17 cellular contexts compared by ENCODE assay signal in the genomic region with DNA sequence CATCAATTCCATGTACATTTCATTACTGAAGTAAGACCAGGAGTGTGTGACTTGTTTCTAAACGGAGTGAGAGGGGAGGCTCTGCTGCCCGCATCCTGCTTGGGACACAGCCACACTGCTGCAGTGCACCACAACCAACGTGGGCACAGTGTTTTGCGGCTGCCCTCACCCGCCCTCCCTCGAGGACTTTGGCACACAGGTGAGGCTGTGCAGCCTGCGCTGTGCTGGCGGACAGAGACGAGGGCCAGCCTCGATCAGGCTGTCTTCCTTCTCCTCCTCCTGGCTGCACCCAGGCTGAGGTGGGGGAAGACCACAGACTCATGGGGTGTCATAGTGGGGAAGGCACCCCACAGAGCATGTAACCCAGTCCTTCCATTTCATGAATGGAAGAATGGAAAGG. TPM values are rescaled to one million over a fixed set of nuclear protein-coding genes. Genes with fewer than 3 reads are reported as not detected.
DNase-seq lines count a peak whose midpoint lies in the region; ATAC-seq, FAIRE-seq and TF ChIP-seq lines count a peak whose summit lies in the region.
"Had no signal": no experiment of that assay in that cellular context is flagged by ENCODE, and none has a peak within 500 bp of the region (broad histone marks: within the 10 kb centered on the region; RNA-seq: fewer than 3 reads in every experiment).

No MANE protein-coding gene starts in this region.

- no peak overlapping the region for H2AFZ ChIP-seq in astrocyte (ENCODE audit: low read depth, low read length)
- peak overlapping the region; percentile 17 for H2AFZ ChIP-seq in osteoblast (ENCODE audit: low read length)
- H2AFZ ChIP-seq: PC-9 had no signal

- H3K4me1 Mint-ChIP-seq in activated T-cell treated with anti-CD3 and anti-CD28 coated beads, Interleukin-2, amount 50 U/mL, for 24 hours (ENCODE audit: low read depth): peaks cover 58% of the 10 kb centered on the region
- peaks cover 21% of the 10 kb centered on the region for H3K4me1 Mint-ChIP-seq in astrocyte (ENCODE audit: low read depth, unreplicated experiment)

- DNase-seq in activated T-cell treated with anti-CD3 and anti-CD28 coated beads for 48 hours (ENCODE audit: low read depth) (peak; percentile 44), Peyer's patch (peak in 2 of 3 donors; percentile 62 to 65), astrocyte (ENCODE audit: low read depth) (no peak), osteoblast (ENCODE audit: insufficient read length, low spot score, missing footprints) (peak; percentile 39), DMS79 treated with DMSO at 0.1 percent for 48 hours (lab: John Stamatoyannopoulos, UW) (no peak), SW 1271 (lab: John Stamatoyannopoulos, UW) (no peak)
- no peak for DNase-seq in activated T-cell treated with anti-CD3 and anti-CD28 coated beads, Interleukin-2, amount 50 U/mL, for 24 hours
- DNase-seq: effector CD4-positive, alpha-beta T cell; H7; kidney glomerular epithelial cell; NCI-H2029 treated with DMSO at 0.1 percent for 48 hours; PC-9; stomach had no signal

- H3K27ac Mint-ChIP-seq in activated T-cell treated with anti-CD3 and anti-CD28 coated beads, Interleukin-2, amount 50 U/mL, for 24 hours: no peak overlapping the region
- no peak overlapping the region for H3K27ac Mint-ChIP-seq in astrocyte (ENCODE audit: unreplicated experiment)
- H3K27ac Mint-ChIP-seq: brain had no signal

- peaks cover 0 to 6% of the 10 kb centered on the region in 2 donors for H3K27me3 ChIP-seq in Peyer's patch
- no peaks in the 10 kb centered on the region for H3K27me3 ChIP-seq in astrocyte (ENCODE audit: insufficient read depth, low read length)
- no peaks in the 10 kb centered on the region for H3K27me3 ChIP-seq in osteoblast (ENCODE audit: insufficient read depth, low read length)

- peak overlapping the region; percentile 99 for H3K4me2 ChIP-seq in astrocyte (ENCODE audit: low read length)
- H3K4me2 ChIP-seq in osteoblast (ENCODE audit: insufficient read depth, low read length): peak overlapping the region; percentile 95
- H3K4me2 ChIP-seq: PC-9 had no signal

- H3K9me3 ChIP-seq in Peyer's patch (no peaks in the 10 kb centered on the region), astrocyte (ENCODE audit: insufficient read depth, low read depth, low read length) (no peaks in the 10 kb centered on the region), osteoblast (ENCODE audit: low read depth, low read length) (no peaks in the 10 kb centered on the region)
- H3K9me3 ChIP-seq: stomach had no signal

- no peaks in the 10 kb centered on the region for H3K9me3 Mint-ChIP-seq in activated T-cell treated with anti-CD3 and anti-CD28 coated beads, Interleukin-2, amount 50 U/mL, for 24 hours
- no peaks in the 10 kb centered on the region for H3K9me3 Mint-ChIP-seq in astrocyte (ENCODE audit: unreplicated experiment)

- H4K20me1 ChIP-seq in astrocyte (ENCODE audit: insufficient read depth, low read length) (peaks cover 4% of the 10 kb centered on the region), osteoblast (ENCODE audit: insufficient read depth, low read length) (no peaks in the 10 kb centered on the region)

- H3K27ac ChIP-seq in Peyer's patch: no peak overlapping the region
- H3K27ac ChIP-seq in astrocyte (ENCODE audit: low read depth, low read length): no peak overlapping the region
- peak overlapping the region; percentile 98 for H3K27ac ChIP-seq in osteoblast (ENCODE audit: low read depth, low read length)
- H3K27ac ChIP-seq: PC-9, stomach had no signal

- H3K9ac ChIP-seq in astrocyte (ENCODE audit: low read length): peak overlapping the region; percentile 89

- H3K36me3 ChIP-seq in Peyer's patch (no peaks in the 10 kb centered on the region), astrocyte (ENCODE audit: insufficient read depth, low read length) (no peaks in the 10 kb centered on the region), osteoblast (ENCODE audit: insufficient read depth, low read length) (no peaks in the 10 kb centered on the region)
- H3K36me3 ChIP-seq: stomach had no signal

- no peak for ATAC-seq in HG02840 (IDR thresholded peaks at IDR 0.05; ENCODE audit: low FRiP score, unreplicated experiment)
- ATAC-seq: GM12878 had no signal

- H3K79me2 ChIP-seq in astrocyte (ENCODE audit: insufficient read depth, low read length) (peaks cover 42% of the 10 kb centered on the region), osteoblast (ENCODE audit: insufficient read depth, low read length) (peaks cover 42% of the 10 kb centered on the region)

- FAIRE-seq in astrocyte (lab: Jason Lieb, UNC): no peak
- FAIRE-seq: GM12878, HTR-8/SVneo had no signal

- no peak overlapping the region for H3K4me3 Mint-ChIP-seq in activated T-cell treated with anti-CD3 and anti-CD28 coated beads, Interleukin-2, amount 50 U/mL, for 24 hours
- no peak overlapping the region for H3K4me3 Mint-ChIP-seq in astrocyte (ENCODE audit: unreplicated experiment)

- TF ChIP-seq CTCF in Peyer's patch (IDR thresholded peaks at IDR 0.05) (no peak), astrocyte (IDR thresholded peaks at IDR 0.05; ENCODE audit: insufficient read depth, low read depth, low read length) (no peak), osteoblast (IDR thresholded peaks at IDR 0.05; ENCODE audit: extremely low read depth, low read depth, low read length) (no peak)

- H3K4me3 ChIP-seq in Peyer's patch (no peak overlapping the region), astrocyte (ENCODE audit: insufficient read depth, low read depth, low read length) (no peak overlapping the region), osteoblast (ENCODE audit: insufficient read depth, low read length) (no peak overlapping the region)
- H3K4me3 ChIP-seq: GM12878, PC-9, stomach had no signal

- H3K27me3 Mint-ChIP-seq in activated T-cell treated with anti-CD3 and anti-CD28 coated beads, Interleukin-2, amount 50 U/mL, for 24 hours: peaks cover 86% of the 10 kb centered on the region
- peaks cover 51% of the 10 kb centered on the region for H3K27me3 Mint-ChIP-seq in astrocyte (ENCODE audit: low read depth, unreplicated experiment)

- H3K36me3 Mint-ChIP-seq in activated T-cell treated with anti-CD3 and anti-CD28 coated beads, Interleukin-2, amount 50 U/mL, for 24 hours (ENCODE audit: low read depth): no peaks in the 10 kb centered on the region
- no peaks in the 10 kb centered on the region for H3K36me3 Mint-ChIP-seq in astrocyte (ENCODE audit: low read depth, unreplicated experiment)
- H3K36me3 Mint-ChIP-seq: brain had no signal

- no peak for TF ChIP-seq POLR2A in Peyer's patch (IDR thresholded peaks at IDR 0.05)

- H3K4me1 ChIP-seq in Peyer's patch: peaks cover 0 to 18% (median under 1%) of the 10 kb centered on the region in 4 donors
- peaks cover 51% of the 10 kb centered on the region for H3K4me1 ChIP-seq in astrocyte (ENCODE audit: insufficient read depth, low read length)
- H3K4me1 ChIP-seq in osteoblast (ENCODE audit: insufficient read depth, low read length): peaks cover 69% of the 10 kb centered on the region

RNA-seq across cellular contexts. Expression of gene H6PD, which starts 31.0 kb away (rescaled TPM):
- total RNA-seq in Peyer's patch: 10 to 100 TPM; 23.1 to 72.9 (median 37.2) TPM
- total RNA-seq in astrocyte: 13.9 and 18.9 TPM in 2 replicates
- 45.1 and 51.4 TPM in 2 replicates for total RNA-seq in osteoblast

Comparison
In these comparisons a context has a peak if more than half of its experiments do, and no peak if none do; other contexts are left out.
1. DNase-seq: peak in activated T-cell treated with anti-CD3 and anti-CD28 coated beads for 48 hours (single experiment), Peyer's patch (2 of 3) and osteoblast (single experiment); none in activated T-cell treated with anti-CD3 and anti-CD28 coated beads, Interleukin-2, amount 50 U/mL, for 24 hours (single experiment), astrocyte (single experiment), DMS79 treated with DMSO at 0.1 percent for 48 hours (single experiment) and SW 1271 (0 of 2).